In genomic region chr2:125281242-125281641, GRCh38 we compare ENCODE assay signal across 8 cellular contexts.
"Had no signal": no experiment of that assay in that cellular context is flagged by ENCODE, and none has a peak within 500 bp of the region (broad histone marks: within the 10 kb centered on the region; RNA-seq: fewer than 3 reads in every experiment).

No MANE protein-coding gene starts in this region.

- H3K4me3 ChIP-seq: GM12878 had no signal

- FAIRE-seq: G401.6, GM12878, GM12891, GM12892, GM18507, GM19239 had no signal

- DNase-seq: GDM1, GF-D8 had no signal

- ATAC-seq: GM12878 had no signal
